28 cellular contexts compared by ENCODE assay signal in genomic region chr7:134374791-134375190, GRCh38.
"Had no signal": no experiment of that assay in that cellular context is flagged by ENCODE, and none has a peak within 500 bp of the region (broad histone marks: within the 10 kb centered on the region; RNA-seq: fewer than 3 reads in every experiment).

No MANE protein-coding gene starts in this region.

- H3K4me3 ChIP-seq: adrenal gland, body of pancreas, colonic mucosa had no signal

- H3K4me3 Mint-ChIP-seq: activated CD4-positive, alpha-beta memory T cell treated with anti-CD3 and anti-CD28 coated beads for 36 hours; activated CD4-positive, alpha-beta T cell treated with anti-CD3 and anti-CD28 coated beads for 36 hours; activated CD4-positive, alpha-beta T cell treated with anti-CD3 and anti-CD28 coated beads, Interleukin-2, amount 10 ng/mL, durations not matched to agents 24 days and 14 days; activated CD8-positive, alpha-beta memory T cell treated with anti-CD3 and anti-CD28 coated beads, Interleukin-2, amount 10 ng/mL, durations not matched to agents 7 days and 5 days; activated CD8-positive, alpha-beta T cell treated with anti-CD3 and anti-CD28 coated beads, Interleukin-2, amount 10 ng/mL, durations not matched to agents 7 days and 5 days; activated naive CD4-positive, alpha-beta T cell treated with anti-CD3 and anti-CD28 coated beads for 36 hours; activated naive CD4-positive, alpha-beta T cell treated with anti-CD3 and anti-CD28 coated beads, Interleukin-2, amount 50 U/mL, for 24 hours; activated naive CD8-positive, alpha-beta T cell treated with anti-CD3 and anti-CD28 coated beads for 36 hours; activated naive CD8-positive, alpha-beta T cell treated with anti-CD3 and anti-CD28 coated beads, Interleukin-2, amount 50 U/mL, for 24 hours; activated T-helper 1 cell treated with anti-CD3 and anti-CD28 coated beads, Interleukin-12 subunit alpha, Interleukin-12 subunit beta, Interleukin-2, Interleukin-4 antibody, amounts not matched to agents 30 ng/mL and 10 ng/mL and 1 ng/mL, durations not matched to agents 14 hours and 24 hours and 36 hours; endodermal cell had no signal

- H3K27ac ChIP-seq: adrenal gland had no signal

- DNase-seq: activated CD4-positive, alpha-beta memory T cell treated with anti-CD3 and anti-CD28 coated beads for 36 hours; activated CD4-positive, alpha-beta T cell treated with anti-CD3 and anti-CD28 coated beads for 36 hours; activated CD4-positive, alpha-beta T cell treated with anti-CD3 and anti-CD28 coated beads, Interleukin-2, amount 10 ng/mL, durations not matched to agents 24 days and 14 days; activated CD4-positive, CD25-positive, alpha-beta regulatory T cell; activated CD4-positive, CD25-positive, alpha-beta regulatory T cell treated with anti-CD3 and anti-CD28 coated beads, Interleukin-2, amount 50 U/mL, for 72 hours; activated CD8-positive, alpha-beta memory T cell treated with anti-CD3 and anti-CD28 coated beads, Interleukin-2, amount 10 ng/mL, durations not matched to agents 7 days and 5 days; activated CD8-positive, alpha-beta memory T cell treated with anti-CD3 and anti-CD28 coated beads, Interleukin-2, amount 50 U/mL, for 4 hours; activated CD8-positive, alpha-beta T cell treated with anti-CD3 and anti-CD28 coated beads, Interleukin-2, amount 10 ng/mL, durations not matched to agents 7 days and 5 days; activated effector memory CD4-positive, alpha-beta T cell treated with anti-CD3 and anti-CD28 coated beads, Interleukin-2, amount 50 U/mL, for 16 hours; activated naive CD4-positive, alpha-beta T cell treated with anti-CD3 and anti-CD28 coated beads for 36 hours; activated naive CD8-positive, alpha-beta T cell treated with anti-CD3 and anti-CD28 coated beads for 36 hours; activated naive CD8-positive, alpha-beta T cell treated with anti-CD3 and anti-CD28 coated beads, Interleukin-2, amount 50 U/mL, for 24 hours; activated T-cell treated with anti-CD3 and anti-CD28 coated beads, Interleukin-2, amount 50 U/mL, for 1 hour; activated T-cell treated with anti-CD3 and anti-CD28 coated beads, Interleukin-2, amount 50 U/mL, for 48 hours; adrenal gland; aorta; caudate nucleus; effector memory CD4-positive, alpha-beta T cell; endodermal cell; head of caudate nucleus; T-helper 2 cell had no signal

- H3K27ac Mint-ChIP-seq: activated CD4-positive, alpha-beta memory T cell treated with anti-CD3 and anti-CD28 coated beads for 36 hours; activated CD4-positive, alpha-beta T cell treated with anti-CD3 and anti-CD28 coated beads for 36 hours; activated CD4-positive, alpha-beta T cell treated with anti-CD3 and anti-CD28 coated beads, Interleukin-2, amount 10 ng/mL, durations not matched to agents 24 days and 14 days; activated CD8-positive, alpha-beta memory T cell treated with anti-CD3 and anti-CD28 coated beads, Interleukin-2, amount 10 ng/mL, durations not matched to agents 7 days and 5 days; activated CD8-positive, alpha-beta T cell treated with anti-CD3 and anti-CD28 coated beads, Interleukin-2, amount 10 ng/mL, durations not matched to agents 7 days and 5 days; activated naive CD4-positive, alpha-beta T cell treated with anti-CD3 and anti-CD28 coated beads for 36 hours; activated naive CD4-positive, alpha-beta T cell treated with anti-CD3 and anti-CD28 coated beads, Interleukin-2, amount 50 U/mL, for 24 hours; activated naive CD8-positive, alpha-beta T cell treated with anti-CD3 and anti-CD28 coated beads for 36 hours; activated naive CD8-positive, alpha-beta T cell treated with anti-CD3 and anti-CD28 coated beads, Interleukin-2, amount 50 U/mL, for 24 hours; activated T-helper 1 cell treated with anti-CD3 and anti-CD28 coated beads, Interleukin-12 subunit alpha, Interleukin-12 subunit beta, Interleukin-2, Interleukin-4 antibody, amounts not matched to agents 30 ng/mL and 10 ng/mL and 1 ng/mL, durations not matched to agents 14 hours and 24 hours and 36 hours; activated T-helper 2 cell treated with anti-CD3 and anti-CD28 coated beads, Interferon-gamma antibody, Interleukin-2, Interleukin-4, amounts not matched to agents 10 μg/mL and 5 μg/mL and 100 μg/mL, durations not matched to agents 14 hours and 24 hours and 36 hours; endodermal cell had no signal

- H3K36me3 Mint-ChIP-seq: activated CD4-positive, alpha-beta memory T cell treated with anti-CD3 and anti-CD28 coated beads for 36 hours; activated CD8-positive, alpha-beta memory T cell treated with anti-CD3 and anti-CD28 coated beads, Interleukin-2, amount 10 ng/mL, durations not matched to agents 7 days and 5 days; activated naive CD4-positive, alpha-beta T cell treated with anti-CD3 and anti-CD28 coated beads, Interleukin-2, amount 50 U/mL, for 24 hours; activated naive CD8-positive, alpha-beta T cell treated with anti-CD3 and anti-CD28 coated beads for 36 hours had no signal

- H3K4me1 Mint-ChIP-seq: activated CD4-positive, alpha-beta T cell treated with anti-CD3 and anti-CD28 coated beads for 36 hours; activated CD4-positive, alpha-beta T cell treated with anti-CD3 and anti-CD28 coated beads, Interleukin-2, amount 10 ng/mL, durations not matched to agents 24 days and 14 days; activated CD8-positive, alpha-beta memory T cell treated with anti-CD3 and anti-CD28 coated beads, Interleukin-2, amount 10 ng/mL, durations not matched to agents 7 days and 5 days; activated naive CD4-positive, alpha-beta T cell treated with anti-CD3 and anti-CD28 coated beads, Interleukin-2, amount 50 U/mL, for 24 hours; activated naive CD8-positive, alpha-beta T cell treated with anti-CD3 and anti-CD28 coated beads for 36 hours; activated naive CD8-positive, alpha-beta T cell treated with anti-CD3 and anti-CD28 coated beads, Interleukin-2, amount 50 U/mL, for 24 hours had no signal

- H3K9me3 ChIP-seq: adrenal gland, body of pancreas, colonic mucosa had no signal

- FAIRE-seq: frontal cortex had no signal

- ATAC-seq: activated CD4-positive, alpha-beta T cell treated with anti-CD3 and anti-CD28 coated beads for 36 hours; activated CD8-positive, alpha-beta memory T cell treated with anti-CD3 and anti-CD28 coated beads, Interleukin-2, amount 10 ng/mL, durations not matched to agents 7 days and 5 days; activated CD8-positive, alpha-beta T cell treated with anti-CD3 and anti-CD28 coated beads, Interleukin-2, amount 10 ng/mL, durations not matched to agents 7 days and 5 days; activated naive CD8-positive, alpha-beta T cell treated with anti-CD3 and anti-CD28 coated beads, Interleukin-2, amount 50 U/mL, for 24 hours; esophagus mucosa had no signal

- H3K9me3 Mint-ChIP-seq: activated CD4-positive, alpha-beta memory T cell treated with anti-CD3 and anti-CD28 coated beads for 36 hours; activated CD4-positive, alpha-beta T cell treated with anti-CD3 and anti-CD28 coated beads, Interleukin-2, amount 10 ng/mL, durations not matched to agents 24 days and 14 days; activated naive CD4-positive, alpha-beta T cell treated with anti-CD3 and anti-CD28 coated beads for 36 hours; activated naive CD4-positive, alpha-beta T cell treated with anti-CD3 and anti-CD28 coated beads, Interleukin-2, amount 50 U/mL, for 24 hours; activated naive CD8-positive, alpha-beta T cell treated with anti-CD3 and anti-CD28 coated beads for 36 hours; activated naive CD8-positive, alpha-beta T cell treated with anti-CD3 and anti-CD28 coated beads, Interleukin-2, amount 50 U/mL, for 24 hours; activated T-helper 1 cell treated with anti-CD3 and anti-CD28 coated beads, Interleukin-12 subunit alpha, Interleukin-12 subunit beta, Interleukin-2, Interleukin-4 antibody, amounts not matched to agents 30 ng/mL and 10 ng/mL and 1 ng/mL, durations not matched to agents 14 hours and 24 hours and 36 hours; activated T-helper 2 cell treated with anti-CD3 and anti-CD28 coated beads, Interferon-gamma antibody, Interleukin-2, Interleukin-4, amounts not matched to agents 10 μg/mL and 5 μg/mL and 100 μg/mL, durations not matched to agents 14 hours and 24 hours and 36 hours had no signal

- H3K4me1 ChIP-seq: colonic mucosa had no signal
